ENCODE assay signal across 1 cellular context in genomic region chr21:44548381-44548780, GRCh38.
TF ChIP-seq lines count a peak whose summit lies in the region.

No MANE protein-coding gene starts in this region.

TF ChIP-seq in H1, 55 proteins besides CTCF, POLR2A, EP300 and RAD21:
- no peak for TF ChIP-seq NANOG (IDR thresholded peaks at IDR 0.05; ENCODE audit: insufficient read depth, low read depth, low read length, poor library complexity, severe bottlenecking)
- TF ChIP-seq GTF2F1 (IDR thresholded peaks at IDR 0.05; ENCODE audit: borderline replicate concordance, low read depth, low read length), result no peak
- TF ChIP-seq SP4 (IDR thresholded peaks at IDR 0.05; ENCODE audit: low read length), result no peak
- no peak for TF ChIP-seq MAX (IDR thresholded peaks at IDR 0.05)
- TF ChIP-seq RXRA (IDR thresholded peaks at IDR 0.05; ENCODE audit: insufficient read depth, low read depth, low read length), result no peak
- TF ChIP-seq FOSL1 (IDR thresholded peaks at IDR 0.05; ENCODE audit: insufficient read depth, low read depth, low read length), result no peak
- TF ChIP-seq RNF2 (IDR thresholded peaks at IDR 0.05; ENCODE audit: borderline replicate concordance, low read depth, low read length, missing control alignments, poor library complexity, severe bottlenecking), result no peak
- TF ChIP-seq KDM1A (IDR thresholded peaks at IDR 0.05; ENCODE audit: borderline replicate concordance, low read length), result no peak
